Comparison of ENCODE assay signal across 22 cellular contexts in the genomic region with DNA sequence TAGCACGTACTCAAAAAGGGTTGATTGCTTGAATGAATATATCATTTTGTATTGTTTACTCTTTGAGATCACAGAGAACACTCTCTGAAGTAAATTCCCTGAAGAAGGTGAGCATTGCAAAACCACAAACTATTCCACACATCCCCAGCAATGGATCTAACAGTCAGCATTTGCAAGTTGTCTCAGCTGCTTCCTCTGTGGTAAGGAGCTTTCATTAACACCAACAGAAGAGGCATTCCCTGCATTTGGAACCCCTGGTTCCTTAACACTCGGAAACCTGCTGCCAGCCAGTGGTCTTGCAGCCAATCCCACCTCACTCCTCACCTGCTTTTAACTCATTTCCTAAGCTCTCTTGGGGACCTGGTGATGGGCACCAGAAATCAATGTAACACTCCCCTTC.
DNase-seq lines count a peak whose midpoint lies in the region; ATAC-seq, FAIRE-seq and TF ChIP-seq lines count a peak whose summit lies in the region.
"Had no signal": no experiment of that assay in that cellular context is flagged by ENCODE, and none has a peak within 500 bp of the region (broad histone marks: within the 10 kb centered on the region; RNA-seq: fewer than 3 reads in every experiment).

No MANE protein-coding gene starts in this region.

- H3K36me3 ChIP-seq in heart right ventricle (no peaks in the 10 kb centered on the region), right atrium auricular region (no peaks in the 10 kb centered on the region), keratinocyte (ENCODE audit: control insufficient read depth in 2 of 2, extremely low read depth in 1 of 2, insufficient read depth in 2 of 2, low read length in 2 of 2) (no peaks in the 10 kb centered on the region), thyroid gland (no peaks in the 10 kb centered on the region)
- H3K36me3 ChIP-seq: brain microvascular endothelial cell had no signal

- peaks cover 49% of the 10 kb centered on the region for H3K4me1 Mint-ChIP-seq in WTC11

- no peak overlapping the region for H2AFZ ChIP-seq in keratinocyte (ENCODE audit: control insufficient read depth, low read length)

- CTCF ChIA-PET in WTC11 (lab: Charles Lee) = interaction anchor here (1.5 kb wide), 1 partner anchor 69 kb away, joined by 4 read pairs; no protein-coding TSS in a partner anchor

- H3K36me3 Mint-ChIP-seq in WTC11 = peaks cover 3% of the 10 kb centered on the region
- H3K36me3 Mint-ChIP-seq: CD4-positive, alpha-beta memory T cell had no signal

- peak overlapping the region; percentile 22; the same call in 1 of the 2 replicates for H3K27ac Mint-ChIP-seq in WTC11
- H3K27ac Mint-ChIP-seq: activated CD8-positive, alpha-beta T cell treated with anti-CD3 and anti-CD28 coated beads, Interleukin-2, amount 10 ng/mL, durations not matched to agents 7 days and 5 days; CD4-positive, alpha-beta memory T cell; dendritic cell treated with granulocyte-macrophage colony-stimulating factor and Interleukin-4, amounts not matched to agents 40 ng/mL and 50 ng/mL, for 4 days; stimulated activated naive CD8-positive, alpha-beta T cell treated with anti-CD3 and anti-CD28 coated beads, Interleukin-15, amount 100 ng/mL, for 72 hours; T-helper 1 cell treated with Interleukin-12 subunit alpha and Interleukin-12 subunit beta and Interleukin-4 antibody, amounts not matched to agents 30 μg/mL and 1 μg/mL, for 36 hours had no signal

- intact Hi-C loops in heart right ventricle (cut with DNase I) = loop anchor here in 5 of 10 donors (5.0 to 10.0 kb wide), 3 partner anchors 39 to 104 kb away; a partner anchor contains a TSS
- intact Hi-C loops in thyroid gland (cut with DNase I) = no loop called here

- no peak for TF ChIP-seq POLR2A in thyroid gland (IDR thresholded peaks at IDR 0.05)

- H3K27ac ChIP-seq in heart right ventricle = peak overlapping the region in 9 of 10 donors; percentile 19 to 82 (median 62)
- peak overlapping the region in 1 of 2 donors; percentile 68 for H3K27ac ChIP-seq in right atrium auricular region
- no peak overlapping the region for H3K27ac ChIP-seq in keratinocyte (ENCODE audit: control insufficient read depth, insufficient read depth, low read length)
- no peak overlapping the region for H3K27ac ChIP-seq in thyroid gland
- H3K27ac ChIP-seq: brain microvascular endothelial cell had no signal

- H3K4me3 ChIP-seq in heart right ventricle (peak overlapping the region in 4 of 10 donors; percentile 6 to 32 (median 26)), right atrium auricular region (no peak overlapping the region), keratinocyte (ENCODE audit: control insufficient read depth in 2 of 3, extremely low read depth in 1 of 3, insufficient read depth in 2 of 3, low read depth in 1 of 3, low read length in 3 of 3) (no peak overlapping the region), thyroid gland (replicated peaks in 1 of 3) (no peak overlapping the region)
- H3K4me3 ChIP-seq: K562 had no signal

- WGBS in heart right ventricle, 2 donors = 40 to 47% methylated on average over 2 of the region's 2 CpGs
- 63 to 83% methylated on average over 2 of the region's 2 CpGs for WGBS in thyroid gland, 2 donors

- ATAC-seq in heart right ventricle (peak in 1 of 8 donors; percentile 8), WTC11 (peak; percentile 74), HG03139 (IDR thresholded peaks at IDR 0.05; ENCODE audit: unreplicated experiment) (no peak), HG02973 (IDR thresholded peaks at IDR 0.05; ENCODE audit: unreplicated experiment) (no peak)
- ATAC-seq: activated CD8-positive, alpha-beta T cell treated with anti-CD3 and anti-CD28 coated beads, Interleukin-2, amount 10 ng/mL, durations not matched to agents 7 days and 5 days; K562; stimulated activated naive CD8-positive, alpha-beta T cell treated with anti-CD3 and anti-CD28 coated beads, Interleukin-15, amount 100 ng/mL, for 72 hours had no signal

- H3K9ac ChIP-seq in keratinocyte (ENCODE audit: control insufficient read depth, extremely low read depth, insufficient read depth, low read length) = no peak overlapping the region

- peaks cover 0 to 8% (median 0%) of the 10 kb centered on the region in 11 donors for H3K9me3 ChIP-seq in heart right ventricle
- no peaks in the 10 kb centered on the region for H3K9me3 ChIP-seq in right atrium auricular region
- H3K9me3 ChIP-seq in keratinocyte (ENCODE audit: control insufficient read depth, low read depth, low read length) = no peaks in the 10 kb centered on the region
- no peaks in the 10 kb centered on the region for H3K9me3 ChIP-seq in thyroid gland

- H3K9me1 ChIP-seq in keratinocyte (ENCODE audit: control insufficient read depth, extremely low read depth, insufficient read depth, low read length) = no peaks in the 10 kb centered on the region

- DNase-seq in heart right ventricle (no peak), right atrium auricular region (ENCODE audit: low spot score) (no peak), WTC11 (ENCODE audit: low spot score) (no peak), keratinocyte (ENCODE audit: low read depth, low spot score) (no peak), urothelium cell line (ENCODE audit: low spot score) (peak; percentile 48), thyroid gland (no peak)
- DNase-seq: activated CD8-positive, alpha-beta T cell treated with anti-CD3 and anti-CD28 coated beads, Interleukin-2, amount 10 ng/mL, durations not matched to agents 7 days and 5 days; activated naive CD4-positive, alpha-beta T cell treated with anti-CD3 and anti-CD28 coated beads, Interleukin-2, amount 50 U/mL, for 16 hours; activated T-cell treated with anti-CD3 and anti-CD28 coated beads, Interleukin-2, amount 50 U/mL, for 48 hours; brain microvascular endothelial cell; CD4-positive, alpha-beta memory T cell; DMS79; foreskin fibroblast; H7; SHP77; stimulated activated CD4-positive, alpha-beta T cell treated with anti-CD3 and anti-CD28 coated beads, Interleukin-1b, Interleukin-23, amount 100 ng/mL, for 48 hours; stimulated activated naive CD8-positive, alpha-beta T cell treated with anti-CD3 and anti-CD28 coated beads, Interleukin-15, amount 100 ng/mL, for 72 hours had no signal

- H3K79me2 ChIP-seq in keratinocyte (ENCODE audit: control insufficient read depth, insufficient read depth, low read length) = no peaks in the 10 kb centered on the region

- no peaks in the 10 kb centered on the region for H4K20me1 ChIP-seq in keratinocyte (ENCODE audit: control insufficient read depth, extremely low read depth, insufficient read depth, low read length)

- H3K9me3 Mint-ChIP-seq in WTC11 = peaks cover 15% of the 10 kb centered on the region
- H3K9me3 Mint-ChIP-seq: dendritic cell treated with granulocyte-macrophage colony-stimulating factor and Interleukin-4, amounts not matched to agents 40 ng/mL and 50 ng/mL, for 4 days; stimulated activated naive CD8-positive, alpha-beta T cell treated with anti-CD3 and anti-CD28 coated beads, Interleukin-15, amount 100 ng/mL, for 72 hours; T-helper 1 cell treated with Interleukin-12 subunit alpha and Interleukin-12 subunit beta and Interleukin-4 antibody, amounts not matched to agents 30 μg/mL and 1 μg/mL, for 36 hours had no signal

- H3K4me3 Mint-ChIP-seq in WTC11 = no peak overlapping the region; the same call in 1 of the 2 replicates
- H3K4me3 Mint-ChIP-seq: activated CD8-positive, alpha-beta T cell treated with anti-CD3 and anti-CD28 coated beads, Interleukin-2, amount 10 ng/mL, durations not matched to agents 7 days and 5 days; CD4-positive, alpha-beta memory T cell; dendritic cell treated with granulocyte-macrophage colony-stimulating factor and Interleukin-4, amounts not matched to agents 40 ng/mL and 50 ng/mL, for 4 days; stimulated activated naive CD8-positive, alpha-beta T cell treated with anti-CD3 and anti-CD28 coated beads, Interleukin-15, amount 100 ng/mL, for 72 hours; T-helper 1 cell treated with Interleukin-12 subunit alpha and Interleukin-12 subunit beta and Interleukin-4 antibody, amounts not matched to agents 30 μg/mL and 1 μg/mL, for 36 hours had no signal

- POLR2A ChIA-PET in WTC11 (lab: Charles Lee) = no interaction called here

- FAIRE-seq in keratinocyte (lab: Jason Lieb, UNC) = peak; percentile 65
- no peak for FAIRE-seq in urothelium cell line (lab: Jason Lieb, UNC)
- FAIRE-seq: K562 had no signal

- H3K4me1 ChIP-seq in heart right ventricle (peaks cover 12 to 56% (median 35%) of the 10 kb centered on the region in 9 donors), right atrium auricular region (peaks cover 0 to 29% of the 10 kb centered on the region in 2 donors), keratinocyte (ENCODE audit: control insufficient read depth, extremely low read depth, insufficient read depth, low read length) (peaks cover 5% of the 10 kb centered on the region), thyroid gland (peaks cover 5 to 11% of the 10 kb centered on the region in 2 donors)

- no peaks in the 10 kb centered on the region for H3K27me3 Mint-ChIP-seq in WTC11 (ENCODE audit: low read depth)

- TF ChIP-seq CTCF in heart right ventricle (IDR thresholded peaks at IDR 0.05) = no peak
- TF ChIP-seq CTCF in right atrium auricular region (IDR thresholded peaks at IDR 0.05) = no peak
- no peak for TF ChIP-seq CTCF in WTC11 (IDR thresholded peaks at IDR 0.05)
- TF ChIP-seq CTCF in keratinocyte (optimal IDR thresholded peaks at IDR 0.05 in 1 of 3, IDR thresholded peaks at IDR 0.05 in 1 of 3, conservative IDR thresholded peaks at IDR 0.05 in 1 of 3; ENCODE audit: extremely low read depth in 1 of 3, insufficient read depth in 2 of 3, low read length in 3 of 3) = no peak
- no peak for TF ChIP-seq CTCF in thyroid gland (IDR thresholded peaks at IDR 0.05)

- no peak overlapping the region for H3K4me2 ChIP-seq in keratinocyte (ENCODE audit: control insufficient read depth, extremely low read depth, insufficient read depth, low read depth, low read length)

- dilution Hi-C loops in keratinocyte (cut with MboI; ENCODE audit: extremely low pct_ligation_motif_present, low sequenced_read_pairs) = no loop called here

- no peaks in the 10 kb centered on the region for H3K27me3 ChIP-seq in heart right ventricle
- no peaks in the 10 kb centered on the region for H3K27me3 ChIP-seq in right atrium auricular region
- no peaks in the 10 kb centered on the region for H3K27me3 ChIP-seq in keratinocyte (ENCODE audit: control insufficient read depth, extremely low read depth, insufficient read depth, low read length)
- no peaks in the 10 kb centered on the region for H3K27me3 ChIP-seq in thyroid gland
- H3K27me3 ChIP-seq: brain microvascular endothelial cell had no signal

TF ChIP-seq in WTC11, 78 proteins besides CTCF, POLR2A, EP300 and RAD21 (continues in another document):
- no peak for TF ChIP-seq NR2C2 (CRISPR knock-in tag; IDR thresholded peaks at IDR 0.05)
- no peak for TF ChIP-seq NFATC4 (CRISPR knock-in tag; IDR thresholded peaks at IDR 0.05)
- TF ChIP-seq TEAD4 (CRISPR knock-in tag; IDR thresholded peaks at IDR 0.05) = no peak
- TF ChIP-seq JAZF1 (CRISPR knock-in tag; IDR thresholded peaks at IDR 0.05) = no peak
- TF ChIP-seq TEAD1 (CRISPR knock-in tag; IDR thresholded peaks at IDR 0.05) = no peak

Comparison
In these comparisons a context has a peak if more than half of its experiments do, and no peak if none do; other contexts are left out.
1. H3K27ac ChIP-seq: peak in heart right ventricle (9 of 10); none in keratinocyte (single experiment) and thyroid gland (0 of 3).